In genomic region chr1:111736548-111737215, GRCh38 we compare ENCODE assay signal across 9 cellular contexts. TPM values are rescaled to one million over a fixed set of nuclear protein-coding genes. Genes with fewer than 3 reads are reported as not detected.
DNase-seq lines count a peak whose midpoint lies in the region; ATAC-seq and TF ChIP-seq lines count a peak whose summit lies in the region.
"Had no signal": no experiment of that assay in that cellular context is flagged by ENCODE, and none has a peak within 500 bp of the region (broad histone marks: within the 10 kb centered on the region; RNA-seq: fewer than 3 reads in every experiment).

No MANE protein-coding gene starts in this region.

- H3K9me3 ChIP-seq in CD8-positive, alpha-beta memory T cell (ENCODE audit: low read length) = no peaks in the 10 kb centered on the region
- H3K9me3 ChIP-seq in esophagus squamous epithelium = no peaks in the 10 kb centered on the region
- H3K9me3 ChIP-seq in neutrophil = no peaks in the 10 kb centered on the region

- peak overlapping the region in 4 of 7 donors; percentile 65 to 92 (median 86) for H3K4me3 Mint-ChIP-seq in CD8-positive, alpha-beta memory T cell

- TF ChIP-seq POLR2A in esophagus squamous epithelium (IDR thresholded peaks at IDR 0.05) = no peak

- H3K4me1 ChIP-seq in CD8-positive, alpha-beta memory T cell (ENCODE audit: insufficient read depth, low read length) = peaks cover 22% of the 10 kb centered on the region
- H3K4me1 ChIP-seq in esophagus squamous epithelium (peaks cover 30 to 92% (median 51%) of the 10 kb centered on the region in 3 donors), neutrophil (ENCODE audit: control insufficient read depth in 1 of 2, insufficient read depth in 1 of 2, low read depth in 1 of 2, low read length in 1 of 2) (peaks cover 84 to 85% of the 10 kb centered on the region in 2 experiments)

- intact Hi-C loops in esophagus squamous epithelium (cut with DNase I) = no loop called here

- WGBS in esophagus squamous epithelium, 2 donors = 34 to 52% methylated on average over 2 to 3 of the region's 4 CpGs

- H3K27ac Mint-ChIP-seq in CD8-positive, alpha-beta memory T cell = no peak overlapping the region

- peaks cover 0 to 5% (median 0%) of the 10 kb centered on the region in 3 donors for H3K36me3 Mint-ChIP-seq in CD8-positive, alpha-beta memory T cell

- peaks cover 30% of the 10 kb centered on the region for H3K27me3 ChIP-seq in CD8-positive, alpha-beta memory T cell (ENCODE audit: insufficient read depth, low read length, poor library complexity, severe bottlenecking)
- peaks cover 0 to 12% (median 0%) of the 10 kb centered on the region in 4 donors for H3K27me3 ChIP-seq in esophagus squamous epithelium
- H3K27me3 ChIP-seq in neutrophil = peaks cover 18% of the 10 kb centered on the region

- H3K9me3 Mint-ChIP-seq in CD8-positive, alpha-beta memory T cell = no peaks in the 10 kb centered on the region

- POLR2A ChIA-PET in CD8-positive, alpha-beta memory T cell (lab: Charles Lee) = interaction anchor here (1.0 to 1.5 kb wide), 2 partner anchors 14 to 23 kb away, joined by 3 read pairs; no protein-coding TSS in a partner anchor

- ATAC-seq in HG03045 (IDR thresholded peaks at IDR 0.05; ENCODE audit: unreplicated experiment) (no peak), esophagus mucosa (no peak)

- CTCF ChIA-PET in CD8-positive, alpha-beta memory T cell (lab: Charles Lee) = interaction anchor here (1.3 to 4.2 kb wide), 4 partner anchors 18 to 229 kb away, joined by 3 to 15 read pairs (median 10); no protein-coding TSS in a partner anchor

- no peak overlapping the region for H3K4me3 ChIP-seq in CD8-positive, alpha-beta memory T cell (ENCODE audit: low read length)
- H3K4me3 ChIP-seq in esophagus squamous epithelium (no peak overlapping the region), neutrophil (ENCODE audit: low read depth in 1 of 2, low read length in 1 of 2) (peak overlapping the region; percentile 93 to 99)

- peaks cover 15 to 26% (median 16%) of the 10 kb centered on the region in 3 donors for H3K4me1 Mint-ChIP-seq in CD8-positive, alpha-beta memory T cell

- no peak overlapping the region for H3K27ac ChIP-seq in CD8-positive, alpha-beta memory T cell (ENCODE audit: low read depth, low read length)
- peak overlapping the region; percentile 6 to 97 (median 76) for H3K27ac ChIP-seq in esophagus squamous epithelium
- H3K27ac ChIP-seq in neutrophil = peak overlapping the region; percentile 98

- TF ChIP-seq CTCF in esophagus squamous epithelium (IDR thresholded peaks at IDR 0.05) (no peak), neutrophil (IDR thresholded peaks at IDR 0.05) (no peak)

- peaks cover 16 to 18% of the 10 kb centered on the region in 2 donors for H3K27me3 Mint-ChIP-seq in CD8-positive, alpha-beta memory T cell

- DNase-seq in CD8-positive, alpha-beta memory T cell = no peak
- peak; percentile 92 for DNase-seq in NCI-H1694 (lab: John Stamatoyannopoulos, UW)
- no peak for DNase-seq in esophagus squamous epithelium (lab: John Stamatoyannopoulos, UW)
- DNase-seq in stimulated activated naive CD4-positive, alpha-beta T cell treated with Interleukin-2 at 50 U/mL for 16 hours (lab: John Stamatoyannopoulos, UW) = no peak
- DNase-seq in A172 (ENCODE audit: low spot score) = no peak
- DNase-seq: activated CD4-positive, alpha-beta T cell treated with anti-CD3 and anti-CD28 coated beads for 4 hours had no signal

- no peaks in the 10 kb centered on the region for H3K36me3 ChIP-seq in CD8-positive, alpha-beta memory T cell (ENCODE audit: insufficient read depth, low read length)
- H3K36me3 ChIP-seq in esophagus squamous epithelium (peaks cover 0 to 5% (median 0%) of the 10 kb centered on the region in 3 donors), neutrophil (peaks cover 39% of the 10 kb centered on the region)

RNA-seq across cellular contexts. Expression of gene INKA2, which starts 2.5 kb away (rescaled TPM):
- 1 to 10 TPM; 1.8 to 3.8 TPM for total RNA-seq in CD8-positive, alpha-beta memory T cell
- polyA plus RNA-seq in CD8-positive, alpha-beta memory T cell = not detected
- 1 to 10 TPM; 2.1 to 4.6 (median 3.9) TPM for total RNA-seq in esophagus squamous epithelium
- 2.7 TPM for total RNA-seq in esophagus mucosa
- not detected in 2 replicates for total RNA-seq in A172 (2014; rRNA removed; shearing (Covaris generic))

RNA-seq across cellular contexts. Expression of gene DDX20, which starts 19.0 kb away (rescaled TPM):
- 10 to 100 TPM; 21.8 to 22.7 TPM for total RNA-seq in CD8-positive, alpha-beta memory T cell
- 9.8 TPM for polyA plus RNA-seq in CD8-positive, alpha-beta memory T cell
- total RNA-seq in esophagus squamous epithelium (10 to 100 TPM in 3 of 4 donors, 1 to 10 TPM in 1; 7.2 to 23.8 (median 11.5) TPM), esophagus mucosa (6.1 TPM)
- total RNA-seq in A172 (2014; rRNA removed; shearing (Covaris generic)) = 23.3 and 28.5 TPM in 2 replicates

Comparison
In these comparisons a context has a peak if more than half of its experiments do, and no peak if none do; other contexts are left out.
1. H3K4me3 ChIP-seq: peak in neutrophil (2 of 2); none in CD8-positive, alpha-beta memory T cell (single experiment) and esophagus squamous epithelium (0 of 4).